ENCODE assay signal across 8 cellular contexts in genomic region chr10:6202684-6203330, GRCh38. TPM values are rescaled to one million over a fixed set of nuclear protein-coding genes. Genes with fewer than 3 reads are reported as not detected.
DNase-seq lines count a peak whose midpoint lies in the region; ATAC-seq and TF ChIP-seq lines count a peak whose summit lies in the region.

Gene PFKFB3, plus strand, starts transcription at chr10:6202932. Its CDS starts 329 bp downstream, at chr10:6203261.

- H3K4me2 ChIP-seq in GM23338 = peak within 1 kb of the TSS; percentile 99

- no peaks in the 10 kb centered on the region for H3K9me2 ChIP-seq in GM23338 (ENCODE audit: insufficient read depth)

- H3K27ac ChIP-seq in GM23338 (ENCODE audit: low read depth) (peak within 1 kb of the TSS; percentile 78), adipose tissue (ENCODE audit: low read depth, low read length) (no peak within 1 kb of the TSS), heart right ventricle (peak within 1 kb of the TSS; percentile 22 to 98 (median 92)), upper lobe of left lung (peak within 1 kb of the TSS; percentile 94 to 97 (median 96))

- H3K36me3 ChIP-seq in GM23338 (ENCODE audit: insufficient read depth) = no peaks in the 10 kb centered on the region
- H3K36me3 ChIP-seq in heart right ventricle = no peaks in the 10 kb centered on the region
- no peaks in the 10 kb centered on the region for H3K36me3 ChIP-seq in upper lobe of left lung

- H3K79me2 ChIP-seq in GM23338 (replicated peaks; ENCODE audit: insufficient read depth) = peaks cover 28% of the 10 kb centered on the region

- peak in 2 of 4 donors; percentile 34 to 88 for TF ChIP-seq EP300 in upper lobe of left lung (IDR thresholded peaks at IDR 0.05)

- peaks cover 46% of the 10 kb centered on the region for H4K20me1 ChIP-seq in GM23338 (replicated peaks; ENCODE audit: insufficient read depth)

- H3K9me3 ChIP-seq in heart right ventricle (no peaks in the 10 kb centered on the region), upper lobe of left lung (no peaks in the 10 kb centered on the region)

- peaks cover 17% of the 10 kb centered on the region for H3K36me3 Mint-ChIP-seq in GM23338 (ENCODE audit: low read depth)

- intact Hi-C loops in heart right ventricle (cut with DNase I) = loop anchor here in 9 of 10 donors (1.0 to 10.0 kb wide), 16 partner anchors 32 to 202 kb away; no protein-coding TSS in a partner anchor
- intact Hi-C loops in posterior vena cava (cut with DNase I) = loop anchor here (2.0 to 10.0 kb wide), 4 partner anchors 41 to 202 kb away; no protein-coding TSS in a partner anchor

- H3K4me1 ChIP-seq in GM23338 (ENCODE audit: insufficient read depth) (peaks cover 7% of the 10 kb centered on the region), heart right ventricle (peaks cover 6 to 52% (median 31%) of the 10 kb centered on the region in 9 donors), upper lobe of left lung (peaks cover 37 to 50% (median 44%) of the 10 kb centered on the region in 4 donors)

- DNase-seq in GM23338 (ENCODE audit: low spot score) = peak; percentile 97
- peak; percentile 84 for DNase-seq in T follicular helper cell (ENCODE audit: low read depth)
- DNase-seq in heart right ventricle = peak; percentile 95 to 97
- peak; percentile 99 for DNase-seq in posterior vena cava (ENCODE audit: low spot score)
- peak; percentile 96 to 99 for DNase-seq in upper lobe of left lung

- WGBS in adipose tissue, 3 donors = 0 to 1% (median 0%) methylated on average over 63 to 75 of the region's 75 CpGs
- 0 to 1% methylated on average over 54 to 75 of the region's 75 CpGs for WGBS in heart right ventricle, 2 donors
- WGBS in upper lobe of left lung, 2 donors = 1% methylated on average over 40 of the region's 75 CpGs; no CpG with 5 or more reads in 1 of the 2 donors

- TF ChIP-seq POLR2A in upper lobe of left lung (IDR thresholded peaks at IDR 0.05) = peak; percentile 82 to 100 (median 100)

- peaks cover 16% of the 10 kb centered on the region for H3K4me1 Mint-ChIP-seq in GM23338

- H3K4me3 ChIP-seq in GM08714 (ENCODE audit: low read length) = peak within 1 kb of the TSS; percentile 76
- peak within 1 kb of the TSS; percentile 98 for H3K4me3 ChIP-seq in GM23338
- peak within 1 kb of the TSS; percentile 50 to 94 (median 78) for H3K4me3 ChIP-seq in heart right ventricle
- peak within 1 kb of the TSS; percentile 83 to 98 (median 96) for H3K4me3 ChIP-seq in upper lobe of left lung

- H3K27me3 ChIP-seq in GM23338 (ENCODE audit: insufficient read depth) (peaks cover 58% of the 10 kb centered on the region), heart right ventricle (no peaks in the 10 kb centered on the region), upper lobe of left lung (no peaks in the 10 kb centered on the region)

- H3K9me3 Mint-ChIP-seq in GM23338 = peaks cover 8% of the 10 kb centered on the region

- H2AFZ ChIP-seq in GM23338 = peak within 1 kb of the TSS; percentile 94

- no peaks in the 10 kb centered on the region; the same call in 1 of the 2 replicates for H3F3A ChIP-seq in GM23338 (replicated peaks; ENCODE audit: low read depth)

- H3K4me3 Mint-ChIP-seq in GM23338 = peak within 1 kb of the TSS; percentile 95

- peaks cover 56% of the 10 kb centered on the region for H3K27me3 Mint-ChIP-seq in GM23338 (ENCODE audit: insufficient read depth, low read depth, poor library complexity)

- peak within 1 kb of the TSS; percentile 87 for H3K27ac Mint-ChIP-seq in GM23338

- TF ChIP-seq CTCF in GM23338 (conservative IDR thresholded peaks at IDR 0.05; ENCODE audit: low read depth in 2 of 2) (peak; percentile 58 to 91), LNCAP (IDR thresholded peaks at IDR 0.05) (peak; percentile 95), heart right ventricle (IDR thresholded peaks at IDR 0.05) (peak; percentile 94 to 99 (median 98)), upper lobe of left lung (IDR thresholded peaks at IDR 0.05) (peak; percentile 98 to 100 (median 100))

- ATAC-seq in GM23338 (peak; percentile 74), heart right ventricle (peak; percentile 93 to 96 (median 95)), upper lobe of left lung (ENCODE audit: low FRiP score in 2 of 2) (peak; percentile 94 to 96)

TF ChIP-seq in GM23338, 12 proteins besides CTCF, POLR2A, EP300 and RAD21 (continues in another document):
- peak; percentile 93 for TF ChIP-seq CREB1 (CRISPR knock-in tag; IDR thresholded peaks at IDR 0.05; ENCODE audit: low read depth)
- no peak for TF ChIP-seq ZNF331 (CRISPR knock-in tag; IDR thresholded peaks at IDR 0.05; ENCODE audit: low read depth)
- 0 out of 2 replicates have a peak, but pooled peaks have one; percentile 13 for TF ChIP-seq ETS1 (IDR thresholded peaks at IDR 0.05)
- TF ChIP-seq REST (IDR thresholded peaks at IDR 0.05; ENCODE audit: unreplicated experiment) = no peak
- TF ChIP-seq EZH2 (IDR thresholded peaks at IDR 0.05; ENCODE audit: low read depth, unreplicated experiment) = no peak
- TF ChIP-seq ZNF114 (CRISPR knock-in tag; IDR thresholded peaks at IDR 0.05) = no peak
- no peak for TF ChIP-seq STAT1 (IDR thresholded peaks at IDR 0.05; ENCODE audit: unreplicated experiment)
- no peak for TF ChIP-seq JUNB (IDR thresholded peaks at IDR 0.05; ENCODE audit: unreplicated experiment)
- TF ChIP-seq EZH2phosphoT487 (IDR thresholded peaks at IDR 0.05; ENCODE audit: unreplicated experiment) = no peak
- no peak for TF ChIP-seq NANOG (IDR thresholded peaks at IDR 0.05; ENCODE audit: borderline replicate concordance)
- TF ChIP-seq POLR2AphosphoS5 (IDR thresholded peaks at IDR 0.05; ENCODE audit: low read depth) = peak; percentile 100

RNA-seq across cellular contexts. Expression of gene PFKFB3, which starts in this region (rescaled TPM):
- 16.4 and 26.8 TPM in 2 replicates for total RNA-seq in GM23338 (2014; rRNA removed; shearing (Covaris generic))
- 9.5 and 11.4 TPM in 2 replicates for polyA plus RNA-seq in GM23338 (2016; fragmentation: Nextera tagmentation; extraction: Ambion mirVana)
- polyA plus RNA-seq in adipose tissue = 100 to 1,000 TPM in 2 of 3 donors, 10 to 100 TPM in 1; 54.6 to 594 (median 123) TPM
- total RNA-seq in heart right ventricle = 10 to 100 TPM in 9 of 10 donors, 1 to 10 TPM in 1; 7.6 to 77.3 (median 16.3) TPM
- polyA plus RNA-seq in heart right ventricle = 10 to 100 TPM in 1 of 2 donors, 1 to 10 TPM in 1; 5.5 to 10.6 TPM
- 10 to 100 TPM; 33.2 to 43.1 TPM for total RNA-seq in posterior vena cava
- 100 to 1,000 TPM in 1 of 6 donors, 10 to 100 TPM in 5; 48.2 to 236 (median 83.5) TPM for total RNA-seq in upper lobe of left lung
